20 cellular contexts compared by ENCODE assay signal in genomic region chr20:13741879-13742278, GRCh38.
"Had no signal": no experiment of that assay in that cellular context is flagged by ENCODE, and none has a peak within 500 bp of the region (broad histone marks: within the 10 kb centered on the region; RNA-seq: fewer than 3 reads in every experiment).

No MANE protein-coding gene starts in this region.

- H3K27me3 Mint-ChIP-seq: activated CD4-positive, alpha-beta memory T cell treated with anti-CD3 and anti-CD28 coated beads for 36 hours; activated CD4-positive, alpha-beta T cell treated with anti-CD3 and anti-CD28 coated beads, Interleukin-2, amount 10 ng/mL, durations not matched to agents 7 days and 5 days; activated naive CD8-positive, alpha-beta T cell had no signal

- ATAC-seq: WTC11 had no signal

- H3K27ac ChIP-seq: adrenal gland, colonic mucosa had no signal

- H3K4me1 Mint-ChIP-seq: activated CD4-positive, alpha-beta T cell treated with anti-CD3 and anti-CD28 coated beads, Interleukin-2, amount 10 ng/mL, durations not matched to agents 7 days and 5 days; WTC11 had no signal

- H3K4me3 Mint-ChIP-seq: activated CD4-positive, alpha-beta memory T cell treated with anti-CD3 and anti-CD28 coated beads for 36 hours; activated CD4-positive, alpha-beta T cell treated with anti-CD3 and anti-CD28 coated beads, Interleukin-2, amount 10 ng/mL, durations not matched to agents 7 days and 5 days; activated naive CD4-positive, alpha-beta T cell treated with anti-CD3 and anti-CD28 coated beads for 36 hours; activated naive CD8-positive, alpha-beta T cell; T-helper 1 cell treated with Interleukin-12 subunit alpha and Interleukin-12 subunit beta and Interleukin-4 antibody, amounts not matched to agents 30 μg/mL and 1 μg/mL, for 36 hours; WTC11 had no signal

- H3K4me3 ChIP-seq: adrenal gland, colonic mucosa had no signal

- DNase-seq: activated CD4-positive, alpha-beta memory T cell treated with anti-CD3 and anti-CD28 coated beads for 36 hours; activated CD4-positive, alpha-beta T cell treated with anti-CD3 and anti-CD28 coated beads, Interleukin-2, amount 10 ng/mL, durations not matched to agents 7 days and 5 days; activated CD8-positive, alpha-beta memory T cell treated with anti-CD3 and anti-CD28 coated beads, Interleukin-2, amount 50 U/mL, for 4 hours; activated gamma-delta T cell; activated naive CD4-positive, alpha-beta T cell treated with anti-CD3 and anti-CD28 coated beads for 36 hours; adrenal gland; anterior cingulate cortex; caudate nucleus; colonic mucosa; MM.1S; NCI-H1105; NCI-H1436; NCI-H1694 treated with DMSO at 0.1 percent for 48 hours; NCI-H2029 treated with DMSO at 0.1 percent for 48 hours; NCI-H446; NCI-H524; SHP77 treated with DMSO at 0.1 percent for 48 hours had no signal

- H3K27ac Mint-ChIP-seq: activated CD4-positive, alpha-beta memory T cell treated with anti-CD3 and anti-CD28 coated beads for 36 hours; activated CD4-positive, alpha-beta T cell treated with anti-CD3 and anti-CD28 coated beads, Interleukin-2, amount 10 ng/mL, durations not matched to agents 7 days and 5 days; activated naive CD4-positive, alpha-beta T cell treated with anti-CD3 and anti-CD28 coated beads for 36 hours; activated naive CD8-positive, alpha-beta T cell; T-helper 1 cell treated with Interleukin-12 subunit alpha and Interleukin-12 subunit beta and Interleukin-4 antibody, amounts not matched to agents 30 μg/mL and 1 μg/mL, for 36 hours; WTC11 had no signal

- H3K27me3 ChIP-seq: adrenal gland, colonic mucosa had no signal

- H3K36me3 ChIP-seq: adrenal gland, colonic mucosa had no signal

- H3K9me3 ChIP-seq: colonic mucosa had no signal

- H3K4me1 ChIP-seq: colonic mucosa had no signal
